Comparison of ENCODE assay signal across 16 cellular contexts in genomic region chr15:62533687-62534086, GRCh38.
"Had no signal": no experiment of that assay in that cellular context is flagged by ENCODE, and none has a peak within 500 bp of the region (broad histone marks: within the 10 kb centered on the region; RNA-seq: fewer than 3 reads in every experiment).

No MANE protein-coding gene starts in this region.

- H3K4me3 Mint-ChIP-seq: activated T-helper 17 cell treated with anti-CD3 and anti-CD28 coated beads, Interleukin-2, amount 50 U/mL, for 72 hours; effector memory CD8-positive, alpha-beta T cell; natural killer cell; stimulated activated effector memory CD8-positive, alpha-beta T cell treated with anti-CD3 and anti-CD28 coated beads, Interleukin-12 subunit alpha, Interleukin-12 subunit beta, amount 100 ng/mL, for 72 hours had no signal

- H3K27me3 ChIP-seq: gastroesophageal sphincter, hepatocyte, thyroid gland had no signal

- H3K9me3 ChIP-seq: gastroesophageal sphincter, left ventricle myocardium inferior, thyroid gland had no signal

- DNase-seq: activated CD4-positive, alpha-beta T cell treated with anti-CD3 and anti-CD28 coated beads, Interleukin-2, amount 50 U/mL, for 4 hours; activated CD4-positive, CD25-positive, alpha-beta regulatory T cell treated with anti-CD3 and anti-CD28 coated beads, Interleukin-2, amount 50 U/mL, for 72 hours; activated naive CD4-positive, alpha-beta T cell treated with Interleukin-2 at 50 U/mL for 16 hours; aorta; dermis blood vessel endothelial cell; effector memory CD8-positive, alpha-beta T cell; kidney; left ventricle myocardium inferior; natural killer cell; T-helper 2 cell; thyroid gland had no signal

- H3K36me3 Mint-ChIP-seq: natural killer cell; stimulated activated effector memory CD8-positive, alpha-beta T cell treated with anti-CD3 and anti-CD28 coated beads, Interleukin-12 subunit alpha, Interleukin-12 subunit beta, amount 100 ng/mL, for 72 hours had no signal

- H3K27ac Mint-ChIP-seq: activated T-helper 17 cell treated with anti-CD3 and anti-CD28 coated beads, Interleukin-2, amount 50 U/mL, for 72 hours; effector memory CD8-positive, alpha-beta T cell; natural killer cell; stimulated activated effector memory CD8-positive, alpha-beta T cell treated with anti-CD3 and anti-CD28 coated beads, Interleukin-12 subunit alpha, Interleukin-12 subunit beta, amount 100 ng/mL, for 72 hours had no signal

- H3K4me1 Mint-ChIP-seq: activated T-helper 17 cell treated with anti-CD3 and anti-CD28 coated beads, Interleukin-2, amount 50 U/mL, for 72 hours; natural killer cell; stimulated activated effector memory CD8-positive, alpha-beta T cell treated with anti-CD3 and anti-CD28 coated beads, Interleukin-12 subunit alpha, Interleukin-12 subunit beta, amount 100 ng/mL, for 72 hours had no signal

- H3K4me1 ChIP-seq: gastroesophageal sphincter had no signal

- H3K9me3 Mint-ChIP-seq: activated T-helper 17 cell treated with anti-CD3 and anti-CD28 coated beads, Interleukin-2, amount 50 U/mL, for 72 hours; effector memory CD8-positive, alpha-beta T cell; natural killer cell; stimulated activated effector memory CD8-positive, alpha-beta T cell treated with anti-CD3 and anti-CD28 coated beads, Interleukin-12 subunit alpha, Interleukin-12 subunit beta, amount 100 ng/mL, for 72 hours had no signal

- H3K27ac ChIP-seq: epithelial cell of prostate, gastroesophageal sphincter, hepatocyte, left ventricle myocardium inferior, thyroid gland had no signal

- H3K4me3 ChIP-seq: gastroesophageal sphincter, hepatocyte, left ventricle myocardium inferior, thyroid gland had no signal

- H3K36me3 ChIP-seq: gastroesophageal sphincter, left ventricle myocardium inferior, thyroid gland had no signal
